In the genomic region with DNA sequence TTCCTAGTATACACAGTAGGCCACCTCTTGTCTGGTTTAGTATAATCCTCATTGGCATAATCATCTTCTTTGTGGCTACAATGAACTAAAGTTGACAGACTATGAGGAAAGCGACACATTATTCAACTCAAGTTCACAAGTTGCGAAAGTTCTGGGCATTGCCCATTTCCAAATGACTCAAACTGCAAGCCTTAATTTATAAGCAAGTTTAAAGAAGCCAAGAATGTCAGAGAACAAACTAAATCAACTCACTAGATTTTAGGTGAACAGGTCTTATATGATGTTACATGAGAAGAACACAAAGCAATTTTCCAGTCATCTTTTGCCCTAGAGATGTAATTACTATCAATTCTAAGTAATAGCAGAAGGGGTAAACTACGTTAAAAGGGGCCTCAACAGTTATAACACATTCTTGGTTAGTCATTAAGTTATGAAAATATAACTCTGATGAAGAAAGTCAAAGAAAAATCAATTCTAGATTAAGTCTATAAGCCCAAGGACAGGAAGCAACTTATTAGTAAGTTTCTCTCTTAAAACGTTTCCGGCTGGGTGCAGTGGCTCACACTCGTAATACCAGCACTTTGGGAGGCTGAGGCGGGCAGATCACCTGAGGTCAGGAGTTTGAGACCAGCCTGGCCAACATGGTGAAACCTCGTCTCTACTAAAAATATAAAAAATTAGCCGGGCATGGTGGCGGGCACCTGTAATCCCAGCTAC, we compare ENCODE assay signal across 8 cellular contexts. TPM values are rescaled to one million over a fixed set of nuclear protein-coding genes. Genes with fewer than 3 reads are reported as not detected.
DNase-seq lines count a peak whose midpoint lies in the region; ATAC-seq and TF ChIP-seq lines count a peak whose summit lies in the region.

No MANE protein-coding gene starts in this region.

- intact Hi-C loops in Right ventricle myocardium superior (cut with DNase I) = no loop called here

- DNase-seq in activated T-helper 9 cell treated with anti-CD3 and anti-CD28 coated beads, Interleukin-2, amount 50 U/mL, for 16 hours (ENCODE audit: low read depth) = peak; percentile 29
- DNase-seq in omental fat pad (ENCODE audit: low spot score) (no peak), GM13976 (ENCODE audit: low spot score) (no peak), kidney glomerular epithelial cell (lab: John Stamatoyannopoulos, UW) (no peak), Right ventricle myocardium superior (no peak)

- TF ChIP-seq CTCF in omental fat pad (IDR thresholded peaks at IDR 0.05) (no peak), GM13976 (IDR thresholded peaks at IDR 0.05; ENCODE audit: borderline replicate concordance, control extremely low read depth, extremely low read depth, insufficient read depth, missing control alignments) (no peak)

- in situ Hi-C loops in GM13976 (cut with MboI; ENCODE audit: low sequenced_read_pairs, unreplicated experiment) = loop anchor here (10.0 kb wide), 1 partner anchor 147 kb away; no protein-coding TSS in a partner anchor

- peak; percentile 53 for ATAC-seq in GM18498 (IDR thresholded peaks at IDR 0.05; ENCODE audit: unreplicated experiment)
- peak; percentile 42 for ATAC-seq in HG03280 (IDR thresholded peaks at IDR 0.05; ENCODE audit: unreplicated experiment)
- peak; percentile 63 for ATAC-seq in omental fat pad (ENCODE audit: low FRiP score)
- ATAC-seq in HG02571 (IDR thresholded peaks at IDR 0.05; ENCODE audit: unreplicated experiment) = no peak
- ATAC-seq in Right ventricle myocardium superior (ENCODE audit: poor library complexity) = no peak

RNA-seq across cellular contexts. Expression of a gene that starts 21.5 kb away (rescaled TPM):
- total RNA-seq in omental fat pad (100 to 1,000 TPM; 302 to 622 (median 395) TPM), Right ventricle myocardium superior (119 TPM)

Comparison
In these comparisons a context has a peak if more than half of its experiments do, and no peak if none do; other contexts are left out.
1. ATAC-seq: peak in GM18498 (single experiment), HG03280 (single experiment) and omental fat pad (single experiment); none in HG02571 (single experiment) and Right ventricle myocardium superior (single experiment).